Comparison of ENCODE assay signal across 13 cellular contexts in genomic region chr1:200075522-200075921, GRCh38. TPM values are rescaled to one million over a fixed set of nuclear protein-coding genes. Genes with fewer than 3 reads are reported as not detected.
A peak's percentile ranks its signal among the peaks of the same experiment; 100 is the strongest.
DNase-seq lines count a peak whose midpoint lies in the region; ATAC-seq and TF ChIP-seq lines count a peak whose summit lies in the region.
"Had no signal": no experiment of that assay in that cellular context is flagged by ENCODE, and none has a peak within 500 bp of the region (broad histone marks: within the 10 kb centered on the region; RNA-seq: fewer than 3 reads in every experiment).

No MANE protein-coding gene starts in this region.

- no peak overlapping the region for H3K4me3 Mint-ChIP-seq in activated T-cell treated with anti-CD3 and anti-CD28 coated beads, Interleukin-2, amount 50 U/mL, for 72 hours
- H3K4me3 Mint-ChIP-seq: activated CD4-positive, alpha-beta memory T cell treated with anti-CD3 and anti-CD28 coated beads, Interleukin-2, amount 10 ng/mL, durations not matched to agents 7 days and 5 days had no signal

- H3K79me2 ChIP-seq in smooth muscle cell (ENCODE audit: low read depth): no peaks in the 10 kb centered on the region

- CTCF ChIA-PET in Panc1 (lab: Charles Lee) (no interaction called here), RWPE1 (lab: Yijun Ruan, JAX) (interaction anchor here (0.7 kb wide), 1 partner anchor 391 kb away, joined by 4 read pairs; no protein-coding TSS in a partner anchor)

- ATAC-seq in Panc1 (peak; percentile 85), heart left ventricle (peak in 3 of 4 donors; percentile 83 to 89 (median 83))
- ATAC-seq in activated T-cell treated with anti-CD3 and anti-CD28 coated beads, Interleukin-2, amount 50 U/mL, for 72 hours (replicated peaks in 1 of 2): no peak

- 9 to 13% (median 11%) methylated on average over 8 of the region's 8 CpGs for WGBS in heart left ventricle, 4 donors
- WGBS in smooth muscle cell (ENCODE audit: low lambda C conversion rate): 27% methylated on average over 8 of the region's 8 CpGs

- peak overlapping the region; percentile 61 for H3K4me2 ChIP-seq in smooth muscle cell

- H3F3A ChIP-seq in smooth muscle cell (ENCODE audit: low read depth): no peaks in the 10 kb centered on the region

- in situ Hi-C loops in Panc1 (cut with HindIII; ENCODE audit: low pct_unique_long_range_greater_than_20kb, low sequenced_read_pairs): no loop called here

- POLR2A ChIA-PET in Panc1 (lab: Charles Lee) (interaction anchor here (0.6 kb wide), 3 partner anchors 32 to 267 kb away, joined by 4 to 5 read pairs (median 4); no protein-coding TSS in a partner anchor), RWPE1 (lab: Yijun Ruan, JAX; ENCODE audit: low non-redundant PET) (no interaction called here)

- H3K9me3 ChIP-seq in Panc1 (ENCODE audit: control insufficient read depth, insufficient read depth, low read depth, low read length) (no peaks in the 10 kb centered on the region), heart left ventricle (no peaks in the 10 kb centered on the region), smooth muscle cell (replicated peaks; ENCODE audit: low read depth) (no peaks in the 10 kb centered on the region)
- H3K9me3 ChIP-seq: MG63 had no signal

- H3K36me3 ChIP-seq in Panc1 (ENCODE audit: control insufficient read depth, insufficient read depth, low read length): no peaks in the 10 kb centered on the region
- H3K36me3 ChIP-seq in heart left ventricle: no peaks in the 10 kb centered on the region
- no peaks in the 10 kb centered on the region for H3K36me3 ChIP-seq in smooth muscle cell (ENCODE audit: low read depth)
- H3K36me3 ChIP-seq: MG63 had no signal

- H2AFZ ChIP-seq in smooth muscle cell (ENCODE audit: low read depth): no peak overlapping the region

- H4K20me1 ChIP-seq in smooth muscle cell (ENCODE audit: low read depth): no peaks in the 10 kb centered on the region

- H3K9ac ChIP-seq in smooth muscle cell (ENCODE audit: low read depth): no peak overlapping the region

- H3K4me3 ChIP-seq in Panc1 (ENCODE audit: low read depth in 2 of 2, low read length in 2 of 2) (peak overlapping the region; percentile 27 to 36), heart left ventricle (peak overlapping the region in 3 of 12 donors; percentile 11 to 21 (median 14)), smooth muscle cell (no peak overlapping the region)

- no peaks in the 10 kb centered on the region for H3K27me3 ChIP-seq in Panc1 (ENCODE audit: control insufficient read depth, insufficient read depth, low read length)
- peaks cover 0 to 10% (median 0%) of the 10 kb centered on the region in 9 donors for H3K27me3 ChIP-seq in heart left ventricle
- H3K27me3 ChIP-seq in smooth muscle cell (ENCODE audit: low read depth): peaks cover 15% of the 10 kb centered on the region
- H3K27me3 ChIP-seq: MG63 had no signal

- TF ChIP-seq POLR2A in heart left ventricle (IDR thresholded peaks at IDR 0.05): no peak

- H3K9me3 Mint-ChIP-seq in activated T-cell treated with anti-CD3 and anti-CD28 coated beads, Interleukin-2, amount 50 U/mL, for 72 hours: no peaks in the 10 kb centered on the region
- H3K9me3 Mint-ChIP-seq: activated CD4-positive, alpha-beta memory T cell treated with anti-CD3 and anti-CD28 coated beads, Interleukin-2, amount 10 ng/mL, durations not matched to agents 7 days and 5 days had no signal

- H3K27ac ChIP-seq in Panc1 (ENCODE audit: low read length) (peak overlapping the region; percentile 91), heart left ventricle (peak overlapping the region in 7 of 12 donors; percentile 14 to 38 (median 27)), smooth muscle cell (ENCODE audit: low read depth) (no peak overlapping the region), RWPE1 (no peak overlapping the region)

- H3K36me3 Mint-ChIP-seq in activated T-cell treated with anti-CD3 and anti-CD28 coated beads, Interleukin-2, amount 50 U/mL, for 72 hours (ENCODE audit: insufficient read depth in 2 of 2): no peaks in the 10 kb centered on the region

- peaks cover 7% of the 10 kb centered on the region for H3K4me1 Mint-ChIP-seq in activated T-cell treated with anti-CD3 and anti-CD28 coated beads, Interleukin-2, amount 50 U/mL, for 72 hours (ENCODE audit: low read depth)
- H3K4me1 Mint-ChIP-seq: activated CD4-positive, alpha-beta memory T cell treated with anti-CD3 and anti-CD28 coated beads, Interleukin-2, amount 10 ng/mL, durations not matched to agents 7 days and 5 days had no signal

- peak; percentile 12 for DNase-seq in NCI-H1092 treated with DMSO at 0.1 percent for 48 hours (lab: John Stamatoyannopoulos, UW)
- DNase-seq in NCI-H1092 (lab: John Stamatoyannopoulos, UW): no peak
- no peak for DNase-seq in Panc1 (ENCODE audit: low read depth, low spot score)
- DNase-seq in heart left ventricle: peak in 3 of 5 donors; percentile 9 to 50 (median 43)
- DNase-seq in smooth muscle cell (lab: John Stamatoyannopoulos, UW; ENCODE audit: unreplicated experiment): no peak
- DNase-seq in activated T-cell treated with anti-CD3 and anti-CD28 coated beads, Interleukin-2, amount 50 U/mL, for 72 hours: no peak
- DNase-seq in head of caudate nucleus: no peak
- no peak for DNase-seq in RWPE1 (ENCODE audit: low spot score)
- DNase-seq: activated CD4-positive, alpha-beta memory T cell treated with anti-CD3 and anti-CD28 coated beads, Interleukin-2, amount 10 ng/mL, durations not matched to agents 7 days and 5 days; activated gamma-delta T cell; H7; NCI-H345 had no signal

- H3K27ac Mint-ChIP-seq in activated T-cell treated with anti-CD3 and anti-CD28 coated beads, Interleukin-2, amount 50 U/mL, for 72 hours: no peak overlapping the region
- H3K27ac Mint-ChIP-seq: activated CD4-positive, alpha-beta memory T cell treated with anti-CD3 and anti-CD28 coated beads, Interleukin-2, amount 10 ng/mL, durations not matched to agents 7 days and 5 days had no signal

- intact Hi-C loops in Panc1 (cut with micrococcal nuclease; ENCODE audit: unreplicated experiment): no loop called here
- intact Hi-C loops in heart left ventricle (cut with DNase I): loop anchor here in 1 of 10 donors (5.0 kb wide), 1 partner anchor 167 kb away; no protein-coding TSS in a partner anchor
- intact Hi-C loops in head of caudate nucleus (cut with DNase I): no loop called here

- TF ChIP-seq CTCF in Panc1 (IDR thresholded peaks at IDR 0.05): no peak
- TF ChIP-seq CTCF in heart left ventricle (IDR thresholded peaks at IDR 0.05): no peak
- TF ChIP-seq CTCF in smooth muscle cell (IDR thresholded peaks at IDR 0.05; ENCODE audit: borderline replicate concordance, insufficient read depth, poor library complexity, severe bottlenecking): no peak
- no peak for TF ChIP-seq CTCF in RWPE1 (conservative IDR thresholded peaks at IDR 0.05; ENCODE audit: low read depth)

- no TSS peak for BruUV-seq in Panc1 (replicated peaks; lab: Mats Ljungman, UMichigan)

- peaks cover 42% of the 10 kb centered on the region for H3K27me3 Mint-ChIP-seq in activated T-cell treated with anti-CD3 and anti-CD28 coated beads, Interleukin-2, amount 50 U/mL, for 72 hours (ENCODE audit: low read depth)

- H3K4me1 ChIP-seq in Panc1 (ENCODE audit: control insufficient read depth, insufficient read depth, low read length): peaks cover 37% of the 10 kb centered on the region
- H3K4me1 ChIP-seq in heart left ventricle: peaks cover 0 to 29% (median 19%) of the 10 kb centered on the region in 12 donors
- no peaks in the 10 kb centered on the region for H3K4me1 ChIP-seq in smooth muscle cell (ENCODE audit: low read depth)

RNA-seq across cellular contexts. Expression of gene NR5A2, which starts 48.0 kb away (rescaled TPM):
- 4.3 TPM for total RNA-seq in Panc1 (2021; ENCODE audit: unreplicated experiment)
- polyA plus RNA-seq in Panc1 (2012; ENCODE audit: insufficient read length): 3.4 TPM
- 1 to 10 TPM in 7 of 9 donors, under 1 TPM in 2; 0.44 to 2.7 (median 1.2) TPM for total RNA-seq in heart left ventricle
- polyA plus RNA-seq in heart left ventricle: under 1 TPM; 0.30 to 0.69 TPM
- 0.22 and 0.36 TPM in 2 replicates for total RNA-seq in smooth muscle cell
- polyA plus RNA-seq in smooth muscle cell: 0.14 and 0.18 TPM in 2 replicates
- total RNA-seq in activated T-cell treated with anti-CD3 and anti-CD28 coated beads, Interleukin-2, amount 50 U/mL, for 72 hours: under 1 TPM; 0.07 to 0.16 TPM

Comparison
In these comparisons a context has a peak if more than half of its experiments do, and no peak if none do; other contexts are left out.
1. DNase-seq: peak in NCI-H1092 treated with DMSO at 0.1 percent for 48 hours (single experiment) and heart left ventricle (3 of 5); none in NCI-H1092 (single experiment), Panc1 (single experiment), smooth muscle cell (single experiment), activated T-cell treated with anti-CD3 and anti-CD28 coated beads, Interleukin-2, amount 50 U/mL, for 72 hours (0 of 2), head of caudate nucleus (0 of 42) and RWPE1 (single experiment).
2. ATAC-seq: peak in Panc1 (single experiment) and heart left ventricle (3 of 4); none in activated T-cell treated with anti-CD3 and anti-CD28 coated beads, Interleukin-2, amount 50 U/mL, for 72 hours (0 of 2).
3. H3K27ac ChIP-seq: peak in Panc1 (single experiment) and heart left ventricle (7 of 12); none in smooth muscle cell (single experiment) and RWPE1 (single experiment).